In genomic region chr5:87390075-87390474, GRCh38 we compare ENCODE assay signal across 16 cellular contexts. TPM values are rescaled to one million over a fixed set of nuclear protein-coding genes. Genes with fewer than 3 reads are reported as not detected.
DNase-seq lines count a peak whose midpoint lies in the region; ATAC-seq, FAIRE-seq and TF ChIP-seq lines count a peak whose summit lies in the region.
"Had no signal": no experiment of that assay in that cellular context is flagged by ENCODE, and none has a peak within 500 bp of the region (broad histone marks: within the 10 kb centered on the region; RNA-seq: fewer than 3 reads in every experiment).

No MANE protein-coding gene starts in this region.

- no peak overlapping the region for H2AFZ ChIP-seq in astrocyte (ENCODE audit: low read depth, low read length)

- TF ChIP-seq CTCF in astrocyte (IDR thresholded peaks at IDR 0.05; ENCODE audit: insufficient read depth, low read depth, low read length), result no peak

- no peak overlapping the region for H3K4me3 ChIP-seq in astrocyte (ENCODE audit: insufficient read depth, low read depth, low read length)
- H3K4me3 ChIP-seq: pancreas, upper lobe of left lung had no signal

- no peak overlapping the region for H3K4me2 ChIP-seq in astrocyte (ENCODE audit: low read length)

- peaks cover 60% of the 10 kb centered on the region for H3K36me3 Mint-ChIP-seq in activated CD8-positive, alpha-beta memory T cell treated with anti-CD3 and anti-CD28 coated beads, Interleukin-2, amount 10 ng/mL, durations not matched to agents 7 days and 5 days
- H3K36me3 Mint-ChIP-seq in astrocyte (ENCODE audit: low read depth, unreplicated experiment), result peaks cover 5% of the 10 kb centered on the region
- peaks cover 100% of the 10 kb centered on the region for H3K36me3 Mint-ChIP-seq in stimulated activated effector memory CD8-positive, alpha-beta T cell treated with anti-CD3 and anti-CD28 coated beads, Interleukin-12 subunit alpha, Interleukin-12 subunit beta, amount 100 ng/mL, for 72 hours

- no peaks in the 10 kb centered on the region for H4K20me1 ChIP-seq in astrocyte (ENCODE audit: insufficient read depth, low read length)

- H3K27ac Mint-ChIP-seq in activated CD8-positive, alpha-beta memory T cell treated with anti-CD3 and anti-CD28 coated beads, Interleukin-2, amount 10 ng/mL, durations not matched to agents 7 days and 5 days, result peak overlapping the region; percentile 58
- no peak overlapping the region for H3K27ac Mint-ChIP-seq in astrocyte (ENCODE audit: unreplicated experiment)
- peak overlapping the region; percentile 80 for H3K27ac Mint-ChIP-seq in stimulated activated effector memory CD8-positive, alpha-beta T cell treated with anti-CD3 and anti-CD28 coated beads, Interleukin-12 subunit alpha, Interleukin-12 subunit beta, amount 100 ng/mL, for 72 hours

- H3K27me3 Mint-ChIP-seq in activated CD8-positive, alpha-beta memory T cell treated with anti-CD3 and anti-CD28 coated beads, Interleukin-2, amount 10 ng/mL, durations not matched to agents 7 days and 5 days, result no peaks in the 10 kb centered on the region
- H3K27me3 Mint-ChIP-seq in astrocyte (ENCODE audit: low read depth, unreplicated experiment), result no peaks in the 10 kb centered on the region

- H3K4me3 Mint-ChIP-seq in activated CD8-positive, alpha-beta memory T cell treated with anti-CD3 and anti-CD28 coated beads, Interleukin-2, amount 10 ng/mL, durations not matched to agents 7 days and 5 days, result no peak overlapping the region
- no peak overlapping the region for H3K4me3 Mint-ChIP-seq in astrocyte (ENCODE audit: unreplicated experiment)
- no peak overlapping the region for H3K4me3 Mint-ChIP-seq in stimulated activated effector memory CD8-positive, alpha-beta T cell treated with anti-CD3 and anti-CD28 coated beads, Interleukin-12 subunit alpha, Interleukin-12 subunit beta, amount 100 ng/mL, for 72 hours

- ATAC-seq in activated CD8-positive, alpha-beta memory T cell treated with anti-CD3 and anti-CD28 coated beads, Interleukin-2, amount 10 ng/mL, durations not matched to agents 7 days and 5 days, result no peak
- peak; percentile 64 for ATAC-seq in HG02938 (IDR thresholded peaks at IDR 0.05; ENCODE audit: unreplicated experiment)
- peak; percentile 70 for ATAC-seq in stimulated activated effector memory CD8-positive, alpha-beta T cell treated with anti-CD3 and anti-CD28 coated beads, Interleukin-12 subunit alpha, Interleukin-12 subunit beta, amount 100 ng/mL, for 72 hours
- ATAC-seq in activated CD4-positive, CD25-positive, alpha-beta regulatory T cell treated with anti-CD3 and anti-CD28 coated beads, Interleukin-2, amount 50 U/mL, for 24 hours, result no peak

- peaks cover 8% of the 10 kb centered on the region for H3K79me2 ChIP-seq in astrocyte (ENCODE audit: insufficient read depth, low read length)

- CTCF ChIA-PET in activated CD8-positive, alpha-beta memory T cell treated with anti-CD3 and anti-CD28 coated beads, Interleukin-2, amount 10 ng/mL, durations not matched to agents 7 days and 5 days (lab: Charles Lee), result interaction anchor here (1.2 kb wide), 1 partner anchor 10 kb away, joined by 3 read pairs; no protein-coding TSS in a partner anchor

- H3K9ac ChIP-seq in astrocyte (ENCODE audit: low read length), result no peak overlapping the region

- H3K9me3 Mint-ChIP-seq in activated CD8-positive, alpha-beta memory T cell treated with anti-CD3 and anti-CD28 coated beads, Interleukin-2, amount 10 ng/mL, durations not matched to agents 7 days and 5 days (ENCODE audit: low read depth), result no peaks in the 10 kb centered on the region
- no peaks in the 10 kb centered on the region for H3K9me3 Mint-ChIP-seq in astrocyte (ENCODE audit: unreplicated experiment)
- H3K9me3 Mint-ChIP-seq in stimulated activated effector memory CD8-positive, alpha-beta T cell treated with anti-CD3 and anti-CD28 coated beads, Interleukin-12 subunit alpha, Interleukin-12 subunit beta, amount 100 ng/mL, for 72 hours, result no peaks in the 10 kb centered on the region

- peaks cover 30% of the 10 kb centered on the region for H3K4me1 ChIP-seq in astrocyte (ENCODE audit: insufficient read depth, low read length)
- H3K4me1 ChIP-seq: upper lobe of left lung had no signal

- peaks cover 18% of the 10 kb centered on the region for H3K4me1 Mint-ChIP-seq in activated CD8-positive, alpha-beta memory T cell treated with anti-CD3 and anti-CD28 coated beads, Interleukin-2, amount 10 ng/mL, durations not matched to agents 7 days and 5 days
- peaks cover 36% of the 10 kb centered on the region for H3K4me1 Mint-ChIP-seq in astrocyte (ENCODE audit: low read depth, unreplicated experiment)
- peaks cover 7% of the 10 kb centered on the region for H3K4me1 Mint-ChIP-seq in stimulated activated effector memory CD8-positive, alpha-beta T cell treated with anti-CD3 and anti-CD28 coated beads, Interleukin-12 subunit alpha, Interleukin-12 subunit beta, amount 100 ng/mL, for 72 hours

- no peak for DNase-seq in activated CD8-positive, alpha-beta memory T cell treated with anti-CD3 and anti-CD28 coated beads, Interleukin-2, amount 10 ng/mL, durations not matched to agents 7 days and 5 days
- no peak for DNase-seq in activated CD8-positive, alpha-beta memory T cell treated with anti-CD3 and anti-CD28 coated beads, Interleukin-2, amount 50 U/mL, for 4 hours
- DNase-seq in astrocyte (ENCODE audit: low read depth), result no peak
- DNase-seq in stimulated activated effector memory CD8-positive, alpha-beta T cell treated with anti-CD3 and anti-CD28 coated beads, Interleukin-12 subunit alpha, Interleukin-12 subunit beta, amount 100 ng/mL, for 72 hours (ENCODE audit: low spot score in 2 of 2), result no peak
- no peak for DNase-seq in iPS-NIHi7 (ENCODE audit: extremely low spot score)
- no peak for DNase-seq in HK-2 (ENCODE audit: unreplicated experiment)
- DNase-seq: activated CD4-positive, alpha-beta T cell treated with anti-CD3 and anti-CD28 coated beads for 1 hour; Caco-2; NCI-H2171; pancreas; stimulated activated CD4-positive, alpha-beta T cell treated with anti-CD3 and anti-CD28 coated beads, Interleukin-15, amount 100 ng/mL, for 24 hours; SW 1271; upper lobe of left lung had no signal

- no peak for FAIRE-seq in astrocyte (lab: Jason Lieb, UNC)
- FAIRE-seq: colon, pancreas had no signal

- H3K36me3 ChIP-seq in astrocyte (ENCODE audit: insufficient read depth, low read length), result peaks cover 71% of the 10 kb centered on the region

- no peaks in the 10 kb centered on the region for H3K27me3 ChIP-seq in astrocyte (ENCODE audit: insufficient read depth, low read length)
- H3K27me3 ChIP-seq: pancreas, upper lobe of left lung had no signal

- H3K9me3 ChIP-seq in astrocyte (ENCODE audit: insufficient read depth, low read depth, low read length), result no peaks in the 10 kb centered on the region
- H3K9me3 ChIP-seq: Caco-2, pancreas, upper lobe of left lung had no signal

- H3K27ac ChIP-seq in astrocyte (ENCODE audit: low read depth, low read length), result peak overlapping the region; percentile 5
- H3K27ac ChIP-seq: upper lobe of left lung had no signal

RNA-seq across cellular contexts. Expression of gene CCNH, which starts 22.7 kb away (rescaled TPM):
- 10 to 100 TPM; 62.4 to 67.3 TPM for total RNA-seq in activated CD8-positive, alpha-beta memory T cell treated with anti-CD3 and anti-CD28 coated beads, Interleukin-2, amount 10 ng/mL, durations not matched to agents 7 days and 5 days
- total RNA-seq in astrocyte, result 30.5 and 31.6 TPM in 2 replicates

Comparison
In these comparisons a context has a peak if more than half of its experiments do, and no peak if none do; other contexts are left out.
1. ATAC-seq: peak in HG02938 (single experiment) and stimulated activated effector memory CD8-positive, alpha-beta T cell treated with anti-CD3 and anti-CD28 coated beads, Interleukin-12 subunit alpha, Interleukin-12 subunit beta, amount 100 ng/mL, for 72 hours (single experiment); none in activated CD8-positive, alpha-beta memory T cell treated with anti-CD3 and anti-CD28 coated beads, Interleukin-2, amount 10 ng/mL, durations not matched to agents 7 days and 5 days (single experiment) and activated CD4-positive, CD25-positive, alpha-beta regulatory T cell treated with anti-CD3 and anti-CD28 coated beads, Interleukin-2, amount 50 U/mL, for 24 hours (0 of 2).